Comparison of ENCODE assay signal across 1 cellular context in genomic region chr2:46459694-46460093, GRCh38.
TF ChIP-seq lines count a peak whose summit lies in the region.

No MANE protein-coding gene starts in this region.

TF ChIP-seq in IMR-90, 13 proteins besides CTCF, POLR2A, EP300 and RAD21 (continued from another document):
- TF ChIP-seq CHD1 (IDR thresholded peaks at IDR 0.05; ENCODE audit: low read depth, low read length) (no peak), USF2 (IDR thresholded peaks at IDR 0.05; ENCODE audit: low read depth, low read length) (no peak), NFE2L2 (IDR thresholded peaks at IDR 0.05; ENCODE audit: low read depth, low read length) (no peak), FOS (IDR thresholded peaks at IDR 0.05; ENCODE audit: low read depth, low read length) (no peak), BHLHE40 (IDR thresholded peaks at IDR 0.05; ENCODE audit: low read depth, low read length) (no peak)
TF ChIP-seq in IMR-90: peak in this region for 0.
